Comparison of ENCODE assay signal across 8 cellular contexts in the genomic region with DNA sequence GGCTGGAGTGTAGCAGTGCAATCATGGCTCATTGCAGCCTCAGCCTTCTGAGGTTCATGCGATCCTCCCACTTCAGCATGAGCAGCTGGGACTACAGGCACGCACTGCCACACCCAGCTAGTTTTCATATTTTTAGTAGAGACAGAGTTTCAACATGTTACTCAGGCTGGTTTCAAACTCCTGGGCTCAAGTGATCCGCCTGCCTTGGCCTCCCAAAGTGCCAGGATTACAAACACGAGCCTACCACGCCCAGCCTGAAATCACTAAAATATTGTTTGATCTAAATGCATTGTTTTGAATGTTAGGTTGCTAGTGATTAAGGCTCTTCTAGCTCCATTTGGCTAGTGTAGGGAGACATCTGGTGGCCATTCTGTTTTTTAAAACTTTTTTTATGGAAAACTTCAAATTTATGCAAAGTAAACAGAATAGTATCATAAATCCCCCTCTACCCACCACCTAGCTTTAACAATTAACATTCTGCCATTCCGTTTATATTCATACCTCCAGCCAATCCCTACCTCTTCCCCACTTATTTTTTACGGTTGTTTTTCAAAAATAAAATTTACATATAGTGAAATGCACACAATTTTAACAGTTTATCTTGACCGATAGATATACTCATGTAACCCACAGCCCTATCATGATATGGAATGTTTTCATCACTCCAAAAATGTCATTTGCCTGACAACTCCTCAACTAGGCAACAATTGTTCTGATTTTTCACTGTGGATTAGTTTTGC. TPM values are rescaled to one million over a fixed set of nuclear protein-coding genes. Genes with fewer than 3 reads are reported as not detected.
DNase-seq lines count a peak whose midpoint lies in the region; ATAC-seq and TF ChIP-seq lines count a peak whose summit lies in the region.

No MANE protein-coding gene starts in this region.

- no peak overlapping the region for H3K4me3 Mint-ChIP-seq in CD4-positive, CD25-positive, alpha-beta regulatory T cell
- H3K4me3 Mint-ChIP-seq in activated naive CD8-positive, alpha-beta T cell treated with anti-CD3 and anti-CD28 coated beads, Interleukin-2, amount 50 U/mL, for 24 hours = no peak overlapping the region

- H3K4me3 ChIP-seq in CD4-positive, CD25-positive, alpha-beta regulatory T cell (ENCODE audit: low read depth, low read length) = no peak overlapping the region
- H3K4me3 ChIP-seq in HAP-1 (no peak overlapping the region), right lobe of liver (no peak overlapping the region)

- H3K4me1 Mint-ChIP-seq in CD4-positive, CD25-positive, alpha-beta regulatory T cell = no peaks in the 10 kb centered on the region
- no peaks in the 10 kb centered on the region for H3K4me1 Mint-ChIP-seq in activated naive CD8-positive, alpha-beta T cell treated with anti-CD3 and anti-CD28 coated beads, Interleukin-2, amount 50 U/mL, for 24 hours

- WGBS in right lobe of liver (ENCODE audit: insufficient coverage, low coverage, low lambda C conversion rate, missing lambda C conversion rate) = 19% methylated on average over 8 of the region's 8 CpGs

- DNase-seq in CD4-positive, CD25-positive, alpha-beta regulatory T cell = peak in 2 of 3 donors; percentile 21 to 42
- peak; percentile 15 to 63 for DNase-seq in HAP-1 (ENCODE audit: low spot score in 2 of 2)
- peak; percentile 80 for DNase-seq in NCI-H69 (lab: John Stamatoyannopoulos, UW)
- peak; percentile 56 for DNase-seq in cerebellum (ENCODE audit: low spot score)
- no peak for DNase-seq in right lobe of liver
- DNase-seq in activated naive CD8-positive, alpha-beta T cell treated with anti-CD3 and anti-CD28 coated beads, Interleukin-2, amount 50 U/mL, for 24 hours = no peak
- DNase-seq in activated naive CD4-positive, alpha-beta T cell (lab: John Stamatoyannopoulos, UW) = no peak

- H3K9me3 Mint-ChIP-seq in CD4-positive, CD25-positive, alpha-beta regulatory T cell = peaks cover 0 to 8% (median 2%) of the 10 kb centered on the region in 7 donors
- no peaks in the 10 kb centered on the region for H3K9me3 Mint-ChIP-seq in activated naive CD8-positive, alpha-beta T cell treated with anti-CD3 and anti-CD28 coated beads, Interleukin-2, amount 50 U/mL, for 24 hours

- H3K27ac ChIP-seq in CD4-positive, CD25-positive, alpha-beta regulatory T cell (ENCODE audit: insufficient read depth, low read length, poor library complexity, severe bottlenecking) = no peak overlapping the region
- no peak overlapping the region for H3K27ac ChIP-seq in right lobe of liver

- peaks cover 2 to 7% of the 10 kb centered on the region in 2 experiments for H3K9me3 ChIP-seq in CD4-positive, CD25-positive, alpha-beta regulatory T cell (ENCODE audit: control insufficient read depth in 2 of 2, low read length in 2 of 2)
- H3K9me3 ChIP-seq in HAP-1 = no peaks in the 10 kb centered on the region
- H3K9me3 ChIP-seq in right lobe of liver = no peaks in the 10 kb centered on the region

- no peaks in the 10 kb centered on the region for H3K36me3 Mint-ChIP-seq in CD4-positive, CD25-positive, alpha-beta regulatory T cell
- H3K36me3 Mint-ChIP-seq in activated naive CD8-positive, alpha-beta T cell treated with anti-CD3 and anti-CD28 coated beads, Interleukin-2, amount 50 U/mL, for 24 hours (ENCODE audit: low read depth) = no peaks in the 10 kb centered on the region

- peaks cover 36% of the 10 kb centered on the region for H3K27me3 Mint-ChIP-seq in CD4-positive, CD25-positive, alpha-beta regulatory T cell
- peaks cover 21% of the 10 kb centered on the region for H3K27me3 Mint-ChIP-seq in activated naive CD8-positive, alpha-beta T cell treated with anti-CD3 and anti-CD28 coated beads, Interleukin-2, amount 50 U/mL, for 24 hours

- in situ Hi-C loops in HAP-1 (cut with MboI; ENCODE audit: low sequenced_read_pairs) = loop anchor here (5.0 to 10.0 kb wide), 2 partner anchors 123 to 281 kb away; no protein-coding TSS in a partner anchor

- peak overlapping the region in 1 of 3 donors; percentile 20 for H3K27ac Mint-ChIP-seq in CD4-positive, CD25-positive, alpha-beta regulatory T cell
- no peak overlapping the region for H3K27ac Mint-ChIP-seq in activated naive CD8-positive, alpha-beta T cell treated with anti-CD3 and anti-CD28 coated beads, Interleukin-2, amount 50 U/mL, for 24 hours

- intact Hi-C loops in right lobe of liver (cut with DNase I) = loop anchor here (5.0 kb wide), 2 partner anchors 118 to 128 kb away; no protein-coding TSS in a partner anchor

- H3K27me3 ChIP-seq in CD4-positive, CD25-positive, alpha-beta regulatory T cell (ENCODE audit: control insufficient read depth, insufficient read depth, low read length) = peaks cover 27% of the 10 kb centered on the region
- H3K27me3 ChIP-seq in HAP-1 (ENCODE audit: low read depth) (peaks cover 18% of the 10 kb centered on the region), right lobe of liver (no peaks in the 10 kb centered on the region)

- ATAC-seq in CD4-positive, CD25-positive, alpha-beta regulatory T cell (ENCODE audit: low read depth in 2 of 2) = no peak
- ATAC-seq in right lobe of liver (peak; percentile 67 to 76 (median 70)), GM21723 (IDR thresholded peaks at IDR 0.05; ENCODE audit: unreplicated experiment) (no peak)
- ATAC-seq in activated naive CD8-positive, alpha-beta T cell treated with anti-CD3 and anti-CD28 coated beads, Interleukin-2, amount 50 U/mL, for 24 hours = no peak

- H3K4me1 ChIP-seq in CD4-positive, CD25-positive, alpha-beta regulatory T cell (ENCODE audit: control insufficient read depth, insufficient read depth, low read length, poor library complexity, severe bottlenecking) = no peaks in the 10 kb centered on the region
- no peaks in the 10 kb centered on the region for H3K4me1 ChIP-seq in HAP-1
- no peaks in the 10 kb centered on the region for H3K4me1 ChIP-seq in right lobe of liver

- TF ChIP-seq CTCF in right lobe of liver (IDR thresholded peaks at IDR 0.05) = peak; percentile 40 to 62 (median 55)

- no peaks in the 10 kb centered on the region for H3K36me3 ChIP-seq in CD4-positive, CD25-positive, alpha-beta regulatory T cell (ENCODE audit: control insufficient read depth, insufficient read depth, low read length)
- H3K36me3 ChIP-seq in HAP-1 (replicated peaks) (no peaks in the 10 kb centered on the region), right lobe of liver (no peaks in the 10 kb centered on the region)

- no peak for TF ChIP-seq POLR2A in right lobe of liver (IDR thresholded peaks at IDR 0.05)

RNA-seq across cellular contexts. Expression of a gene that starts 37.8 kb away (rescaled TPM):
- total RNA-seq in CD4-positive, CD25-positive, alpha-beta regulatory T cell = not detected
- under 1 TPM in 1 of 4 donors, not detected in 3; 0.14 TPM for polyA plus RNA-seq in CD4-positive, CD25-positive, alpha-beta regulatory T cell
- 0.09 TPM for total RNA-seq in cerebellum
- not detected for total RNA-seq in right lobe of liver

Comparison
In these comparisons a context has a peak if more than half of its experiments do, and no peak if none do; other contexts are left out.
1. ATAC-seq: peak in right lobe of liver (4 of 4); none in CD4-positive, CD25-positive, alpha-beta regulatory T cell (0 of 2), activated naive CD8-positive, alpha-beta T cell treated with anti-CD3 and anti-CD28 coated beads, Interleukin-2, amount 50 U/mL, for 24 hours (single experiment) and GM21723 (single experiment).
2. DNase-seq: peak in CD4-positive, CD25-positive, alpha-beta regulatory T cell (2 of 3), HAP-1 (2 of 2), NCI-H69 (single experiment) and cerebellum (single experiment); none in right lobe of liver (0 of 3), activated naive CD8-positive, alpha-beta T cell treated with anti-CD3 and anti-CD28 coated beads, Interleukin-2, amount 50 U/mL, for 24 hours (single experiment) and activated naive CD4-positive, alpha-beta T cell (0 of 4).